8 cellular contexts compared by ENCODE assay signal in genomic region chr5:115544371-115545064, GRCh38. TPM values are rescaled to one million over a fixed set of nuclear protein-coding genes. Genes with fewer than 3 reads are reported as not detected.
A peak's percentile ranks its signal among the peaks of the same experiment; 100 is the strongest.
DNase-seq lines count a peak whose midpoint lies in the region; ATAC-seq and TF ChIP-seq lines count a peak whose summit lies in the region.

Gene FEM1C, minus strand, starts transcription at chr5:115544775. Its CDS starts 1,282 bp downstream, at chr5:115543493.

- in situ Hi-C loops in GM23248 (cut with MboI): no loop called here

- H4K20me1 ChIP-seq in DND-41 (ENCODE audit: insufficient read depth, low read length): peaks cover 39% of the 10 kb centered on the region
- peaks cover 19% of the 10 kb centered on the region; the same call in 1 of the 2 replicates for H4K20me1 ChIP-seq in GM23248 (ENCODE audit: insufficient read depth)
- H4K20me1 ChIP-seq in fibroblast of lung (ENCODE audit: control insufficient read depth, extremely low read depth, insufficient read depth, low read length): peaks cover 2% of the 10 kb centered on the region

- H3K9ac ChIP-seq in DND-41 (ENCODE audit: low read depth, low read length) (peak within 1 kb of the TSS; percentile 96), GM23248 (peak within 1 kb of the TSS; percentile 95), fibroblast of lung (ENCODE audit: insufficient read depth, low read length) (peak within 1 kb of the TSS; percentile 96)

- no peak for TF ChIP-seq CTCF in DND-41 (IDR thresholded peaks at IDR 0.05; ENCODE audit: borderline replicate concordance, extremely low read depth, low read length, poor library complexity, severe bottlenecking)
- TF ChIP-seq CTCF in fibroblast of lung (conservative IDR thresholded peaks at IDR 0.05 in 1 of 2, IDR thresholded peaks at IDR 0.05 in 1 of 2; ENCODE audit: low read depth in 1 of 2, low read length in 2 of 2): no peak

- H3K4me3 Mint-ChIP-seq in naive thymus-derived CD8-positive, alpha-beta T cell: peak within 1 kb of the TSS; percentile 90 to 100 (median 96)

- H3K36me3 Mint-ChIP-seq in naive thymus-derived CD8-positive, alpha-beta T cell: peaks cover 7 to 36% (median 16%) of the 10 kb centered on the region in 3 donors

- peak within 1 kb of the TSS; percentile 85 to 99 (median 98) for H3K27ac Mint-ChIP-seq in naive thymus-derived CD8-positive, alpha-beta T cell

- H3K9me3 ChIP-seq in DND-41 (ENCODE audit: insufficient read depth, low read length, severe bottlenecking) (peaks cover 16% of the 10 kb centered on the region), GM23248 (ENCODE audit: low read depth) (no peaks in the 10 kb centered on the region), fibroblast of lung (ENCODE audit: control insufficient read depth, insufficient read depth, low read depth, low read length) (no peaks in the 10 kb centered on the region)

- H3K27me3 Mint-ChIP-seq in naive thymus-derived CD8-positive, alpha-beta T cell: no peaks in the 10 kb centered on the region

- WGBS in GM23248 (ENCODE audit: low coverage in 1 of 2, low lambda C conversion rate in 2 of 2, missing lambda C conversion rate in 2 of 2), 2 experiments: 1 to 2% methylated on average over 42 to 73 of the region's 79 CpGs

- H3K79me2 ChIP-seq in DND-41 (ENCODE audit: insufficient read depth, low read length): peaks cover 51% of the 10 kb centered on the region
- H3K79me2 ChIP-seq in GM23248 (ENCODE audit: insufficient read depth): peaks cover 44% of the 10 kb centered on the region
- peaks cover 49% of the 10 kb centered on the region for H3K79me2 ChIP-seq in fibroblast of lung (ENCODE audit: control insufficient read depth, insufficient read depth, low read length)

- peak; percentile 87 for ATAC-seq in DND-41 (ENCODE audit: insufficient read depth, low read depth)
- peak; percentile 83 to 87 for ATAC-seq in naive thymus-derived CD8-positive, alpha-beta T cell

- H3K4me2 ChIP-seq in DND-41 (ENCODE audit: insufficient read depth, low read length) (peak within 1 kb of the TSS; percentile 85), GM23248 (ENCODE audit: unreplicated experiment) (peak within 1 kb of the TSS; percentile 97), fibroblast of lung (ENCODE audit: extremely low read depth, insufficient read depth, low read length) (peak within 1 kb of the TSS; percentile 93)

- peaks cover 47% of the 10 kb centered on the region for H3K4me1 ChIP-seq in DND-41 (ENCODE audit: insufficient read depth, low read length)
- H3K4me1 ChIP-seq in GM23248 (ENCODE audit: insufficient read depth): peaks cover 14% of the 10 kb centered on the region
- no peaks in the 10 kb centered on the region for H3K4me1 ChIP-seq in fibroblast of lung (ENCODE audit: control insufficient read depth, extremely low read depth, insufficient read depth, low read length)

- H3K27ac ChIP-seq in DND-41 (ENCODE audit: low read length): peak within 1 kb of the TSS; percentile 86
- peak within 1 kb of the TSS; percentile 95 for H3K27ac ChIP-seq in GM23248
- H3K27ac ChIP-seq in fibroblast of lung (ENCODE audit: insufficient read depth, low read length): peak within 1 kb of the TSS; percentile 98

- H3K4me3 ChIP-seq in DND-41 (ENCODE audit: low read depth in 1 of 2, low read length in 2 of 2): peak within 1 kb of the TSS; percentile 84 to 87
- H3K4me3 ChIP-seq in GM23248: peak within 1 kb of the TSS; percentile 86
- peak within 1 kb of the TSS; percentile 57 to 97 (median 90) for H3K4me3 ChIP-seq in fibroblast of lung (replicated peaks in 1 of 4; ENCODE audit: control extremely low read depth in 1 of 4, insufficient read depth in 1 of 4, low read depth in 3 of 4, low read length in 4 of 4)

- H2AFZ ChIP-seq in DND-41 (ENCODE audit: low read depth, low read length) (peak within 1 kb of the TSS; percentile 77), GM23248 (peak within 1 kb of the TSS; percentile 93), fibroblast of lung (ENCODE audit: low read length) (peak within 1 kb of the TSS; percentile 71)

- peaks cover 19% of the 10 kb centered on the region for H3F3A ChIP-seq in GM23248 (ENCODE audit: insufficient read depth)

- peaks cover 21 to 59% (median 51%) of the 10 kb centered on the region in 4 donors for H3K4me1 Mint-ChIP-seq in naive thymus-derived CD8-positive, alpha-beta T cell

- POLR2A ChIA-PET in naive thymus-derived CD8-positive, alpha-beta T cell (lab: Charles Lee): interaction anchor here (0.6 to 3.4 kb wide), 12 partner anchors 10 to 540 kb away, joined by 3 to 17 read pairs (median 4); partner anchors contain the start of genes AP3S1, ATG12, CCDC112 and COMMD10

- peaks cover 40% of the 10 kb centered on the region for H3K36me3 ChIP-seq in DND-41 (ENCODE audit: insufficient read depth, low read length)
- H3K36me3 ChIP-seq in GM23248 (ENCODE audit: low read depth): peaks cover 17% of the 10 kb centered on the region
- H3K36me3 ChIP-seq in fibroblast of lung (ENCODE audit: control insufficient read depth, insufficient read depth, low read length): peaks cover 6% of the 10 kb centered on the region

- H3K27me3 ChIP-seq in DND-41 (ENCODE audit: insufficient read depth, low read length, poor library complexity) (no peaks in the 10 kb centered on the region), GM23248 (replicated peaks; ENCODE audit: insufficient read depth) (no peaks in the 10 kb centered on the region), fibroblast of lung (ENCODE audit: control insufficient read depth, insufficient read depth, low read length) (no peaks in the 10 kb centered on the region)

- H3K9me3 Mint-ChIP-seq in naive thymus-derived CD8-positive, alpha-beta T cell: peaks cover 0 to 11% (median 3%) of the 10 kb centered on the region in 9 donors

- no peaks in the 10 kb centered on the region for H3K9me2 ChIP-seq in GM23248 (ENCODE audit: insufficient read depth)

- peak; percentile 95 for DNase-seq in DND-41
- DNase-seq in GM23248: peak; percentile 99
- DNase-seq in Kasumi-1 (lab: John Stamatoyannopoulos, UW): peak; percentile 90 to 91
- peak; percentile 95 for DNase-seq in RPMI7951 (ENCODE audit: low read depth)
- peak; percentile 94 to 98 for DNase-seq in activated T-helper 1 cell treated with anti-CD3 and anti-CD28 coated beads, Interleukin-2, amount 50 U/mL, for 16 hours (ENCODE audit: low read depth in 1 of 2, low spot score in 1 of 2)
- peak; percentile 98 for DNase-seq in fibroblast of lung (ENCODE audit: low read depth in 2 of 2)
- peak; percentile 88 to 99 (median 93) for DNase-seq in naive thymus-derived CD8-positive, alpha-beta T cell
- peak; percentile 87 to 96 (median 95) for DNase-seq in stimulated activated naive CD4-positive, alpha-beta T cell (lab: John Stamatoyannopoulos, UW)

RNA-seq across cellular contexts. Expression of gene FEM1C, which starts in this region (rescaled TPM):
- 16.5 and 18.3 TPM in 2 replicates for total RNA-seq in GM23248 (2014; rRNA removed; shearing (Covaris generic))
- polyA plus RNA-seq in GM23248 (2016; fragmentation: Nextera tagmentation; extraction: Ambion mirVana): 11.2 and 12.0 TPM in 2 replicates
- total RNA-seq in RPMI7951 (2014; rRNA removed; shearing (Covaris generic)): 11.4 and 14.3 TPM in 2 replicates
- total RNA-seq in fibroblast of lung: 20.3 and 53.2 TPM in 2 replicates
- polyA plus RNA-seq in fibroblast of lung: 26.4 and 27.2 TPM in 2 replicates
- 16.3 and 16.6 TPM in 2 replicates for polyA plus RNA-seq in fibroblast of lung (2012)
- polyA minus RNA-seq in fibroblast of lung (ENCODE audit: low replicate concordance): 6.1 and 11.7 TPM in 2 replicates
- 10 to 100 TPM; 15.3 to 16.4 TPM for total RNA-seq in naive thymus-derived CD8-positive, alpha-beta T cell
- 1 to 10 TPM; 1.8 to 2.9 (median 1.9) TPM for polyA plus RNA-seq in naive thymus-derived CD8-positive, alpha-beta T cell

Comparison
In these comparisons a context has a peak if more than half of its experiments do, and no peak if none do; other contexts are left out.
1. Peak in every context shown above with its lines: DNase-seq, ATAC-seq, H3K4me3 ChIP-seq and H3K27ac ChIP-seq.